Comparison of ENCODE assay signal across 6 cellular contexts in genomic region chr4:100762738-100763137, GRCh38.
"Had no signal": no experiment of that assay in that cellular context is flagged by ENCODE, and none has a peak within 500 bp of the region (broad histone marks: within the 10 kb centered on the region; RNA-seq: fewer than 3 reads in every experiment).

No MANE protein-coding gene starts in this region.

- ATAC-seq: GM23338, K562 had no signal

- H3K4me3 ChIP-seq: GM23338, K562 had no signal

- H3K4me2 ChIP-seq: GM23338 had no signal

- DNase-seq: H9, HCEC 1CT, HFFc6, IMR-90 had no signal

- H2AFZ ChIP-seq: GM23338 had no signal
